ENCODE assay signal across 8 cellular contexts in the genomic region with DNA sequence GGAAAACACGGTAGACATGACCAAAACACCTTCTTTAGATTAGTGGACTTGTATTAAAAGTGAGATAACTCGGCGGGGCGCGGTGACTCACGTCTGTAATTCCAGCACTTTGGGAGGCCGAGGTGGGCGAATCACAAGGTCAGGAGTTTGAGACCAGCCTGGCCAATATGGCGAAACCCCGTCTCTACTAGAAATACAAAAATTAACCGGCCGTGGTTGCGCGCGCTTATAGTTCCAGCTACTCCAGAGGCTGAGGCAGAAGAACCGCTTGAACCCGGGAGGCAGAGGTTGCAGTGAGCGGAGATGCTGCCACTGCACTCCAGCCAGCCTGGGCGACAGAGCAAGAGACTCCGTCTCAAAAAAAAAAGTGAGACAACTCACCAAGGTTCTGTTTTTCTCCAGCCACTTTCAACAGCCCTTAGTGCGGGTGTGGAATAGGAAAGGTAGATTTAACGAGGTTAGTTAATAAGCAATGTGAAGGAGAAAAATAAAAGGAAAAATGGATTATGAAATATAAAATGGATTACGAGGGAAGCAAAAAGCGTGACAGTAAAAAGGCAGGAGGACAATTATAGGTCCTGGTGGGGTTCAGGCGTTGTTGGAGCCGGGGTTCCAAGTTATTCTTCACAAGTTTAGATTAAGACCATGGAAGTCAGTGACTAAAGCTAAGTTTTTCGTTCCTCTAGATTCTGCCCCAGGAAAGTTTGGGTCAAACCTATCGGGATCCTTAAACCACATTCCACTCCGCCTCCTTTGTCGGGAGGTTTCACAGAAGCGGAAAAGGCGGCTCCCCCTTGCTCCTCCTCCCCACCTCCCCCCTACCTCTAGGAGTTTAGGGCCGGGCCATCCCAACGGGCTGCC. TPM values are rescaled to one million over a fixed set of nuclear protein-coding genes. Genes with fewer than 3 reads are reported as not detected.
DNase-seq lines count a peak whose midpoint lies in the region; ATAC-seq and TF ChIP-seq lines count a peak whose summit lies in the region.

No MANE protein-coding gene starts in this region.

- H3K4me1 ChIP-seq in HUES64 (ENCODE audit: insufficient read depth, low read length) (peaks cover 10% of the 10 kb centered on the region), iPS-18a (ENCODE audit: control insufficient read depth, low read depth, low read length) (peaks cover 3% of the 10 kb centered on the region)

- peak overlapping the region; percentile 98 for H3K9ac ChIP-seq in HUES64 (ENCODE audit: low read depth, low read length)
- peak overlapping the region; percentile 96 for H3K9ac ChIP-seq in iPS-18a (ENCODE audit: low read length)

- H3K4me3 ChIP-seq in GM06990 (replicated peaks; ENCODE audit: low read depth, low read length) (peak overlapping the region; percentile 79), HUES64 (ENCODE audit: low read length) (peak overlapping the region; percentile 80), iPS-18a (ENCODE audit: low read length) (peak overlapping the region; percentile 100)

- H3K9me3 ChIP-seq in HUES64 (ENCODE audit: insufficient read depth, low read depth, low read length) (no peaks in the 10 kb centered on the region), iPS-18a (ENCODE audit: control insufficient read depth, low read depth, low read length) (no peaks in the 10 kb centered on the region)

- H3K27me3 ChIP-seq in GM06990 (replicated peaks; ENCODE audit: control insufficient read depth, insufficient read depth, low read length) (no peaks in the 10 kb centered on the region), HUES64 (ENCODE audit: insufficient read depth, low read length) (no peaks in the 10 kb centered on the region), iPS-18a (ENCODE audit: control insufficient read depth, insufficient read depth, low read length) (no peaks in the 10 kb centered on the region)

- WGBS in HUES64: 36% methylated on average over 34 of the region's 34 CpGs

- peaks cover 19% of the 10 kb centered on the region for H3K36me3 Mint-ChIP-seq in activated naive CD8-positive, alpha-beta T cell treated with anti-CD3 and anti-CD28 coated beads for 36 hours

- no peak for TF ChIP-seq CTCF in GM06990 (IDR thresholded peaks at IDR 0.05; ENCODE audit: insufficient read depth, low read length, poor library complexity, severe bottlenecking)

- ATAC-seq in stimulated activated naive CD8-positive, alpha-beta T cell treated with anti-CD3 and anti-CD28 coated beads, Interleukin-15, Interleukin-2, amounts not matched to agents 100 U/mL and 50 U/mL, for 24 hours: no peak
- no peak for ATAC-seq in HG03565 (IDR thresholded peaks at IDR 0.05; ENCODE audit: unreplicated experiment)

- H3K36me3 ChIP-seq in GM06990 (ENCODE audit: control insufficient read depth, insufficient read depth, low read length): peaks cover 2% of the 10 kb centered on the region
- H3K36me3 ChIP-seq in HUES64 (ENCODE audit: insufficient read depth, low read length): 0 out of 2 replicates have a peak, but pooled peaks cover 1% of the 10 kb centered on the region
- H3K36me3 ChIP-seq in iPS-18a (ENCODE audit: control insufficient read depth, low read depth, low read length): peaks cover 3% of the 10 kb centered on the region

- peak overlapping the region; percentile 95 for H3K27ac ChIP-seq in HUES64 (ENCODE audit: low read depth, low read length)
- peak overlapping the region; percentile 99 for H3K27ac ChIP-seq in iPS-18a (ENCODE audit: low read length)

- peaks cover 51% of the 10 kb centered on the region for H3K4me1 Mint-ChIP-seq in activated naive CD8-positive, alpha-beta T cell treated with anti-CD3 and anti-CD28 coated beads for 36 hours

- no peaks in the 10 kb centered on the region for H3K27me3 Mint-ChIP-seq in activated naive CD8-positive, alpha-beta T cell treated with anti-CD3 and anti-CD28 coated beads for 36 hours

- H3K27ac Mint-ChIP-seq in activated naive CD8-positive, alpha-beta T cell treated with anti-CD3 and anti-CD28 coated beads for 36 hours: peak overlapping the region; percentile 97

- DNase-seq in GM06990 (ENCODE audit: extremely low read depth, insufficient read length): peak; percentile 18
- no peak for DNase-seq in activated naive CD8-positive, alpha-beta T cell treated with anti-CD3 and anti-CD28 coated beads for 36 hours
- peak; percentile 16 for DNase-seq in stimulated activated naive CD8-positive, alpha-beta T cell treated with anti-CD3 and anti-CD28 coated beads, Interleukin-15, Interleukin-2, amounts not matched to agents 100 U/mL and 50 U/mL, for 24 hours
- no peak for DNase-seq in C1 segment of cervical spinal cord (lab: John Stamatoyannopoulos, UW)
- no peak for DNase-seq in NCI-H510A treated with DMSO at 0.1 percent for 48 hours (lab: John Stamatoyannopoulos, UW)

- peak overlapping the region; percentile 87 for H3K4me3 Mint-ChIP-seq in activated naive CD8-positive, alpha-beta T cell treated with anti-CD3 and anti-CD28 coated beads for 36 hours

- H3K9me3 Mint-ChIP-seq in activated naive CD8-positive, alpha-beta T cell treated with anti-CD3 and anti-CD28 coated beads for 36 hours: no peaks in the 10 kb centered on the region

RNA-seq across cellular contexts. Expression of gene PPP2R3C, which starts 0.5 kb away (rescaled TPM):
- polyA plus RNA-seq in HUES64 (2013, experiment 1 of 2): 32.5 TPM
- 34.8 TPM for polyA plus RNA-seq in HUES64 (2013, experiment 2 of 2)
- total RNA-seq in activated naive CD8-positive, alpha-beta T cell treated with anti-CD3 and anti-CD28 coated beads for 36 hours: 10 to 100 TPM; 36.3 to 42.4 TPM

RNA-seq across cellular contexts. Expression of gene PRORP, which starts 1.1 kb away (rescaled TPM):
- 28.3 TPM for polyA plus RNA-seq in HUES64 (2013, experiment 1 of 2)
- polyA plus RNA-seq in HUES64 (2013, experiment 2 of 2): 29.2 TPM
- total RNA-seq in activated naive CD8-positive, alpha-beta T cell treated with anti-CD3 and anti-CD28 coated beads for 36 hours: 10 to 100 TPM; 33.6 to 38.0 TPM

Comparison
In these comparisons a context has a peak if more than half of its experiments do, and no peak if none do; other contexts are left out.
1. DNase-seq: peak in GM06990 (single experiment) and stimulated activated naive CD8-positive, alpha-beta T cell treated with anti-CD3 and anti-CD28 coated beads, Interleukin-15, Interleukin-2, amounts not matched to agents 100 U/mL and 50 U/mL, for 24 hours (single experiment); none in activated naive CD8-positive, alpha-beta T cell treated with anti-CD3 and anti-CD28 coated beads for 36 hours (single experiment), C1 segment of cervical spinal cord (0 of 14) and NCI-H510A treated with DMSO at 0.1 percent for 48 hours (single experiment).
2. Peak in every context shown above with its lines, with median percentiles within 50 percentile points of each other: H3K4me3 ChIP-seq.